In the genomic region with DNA sequence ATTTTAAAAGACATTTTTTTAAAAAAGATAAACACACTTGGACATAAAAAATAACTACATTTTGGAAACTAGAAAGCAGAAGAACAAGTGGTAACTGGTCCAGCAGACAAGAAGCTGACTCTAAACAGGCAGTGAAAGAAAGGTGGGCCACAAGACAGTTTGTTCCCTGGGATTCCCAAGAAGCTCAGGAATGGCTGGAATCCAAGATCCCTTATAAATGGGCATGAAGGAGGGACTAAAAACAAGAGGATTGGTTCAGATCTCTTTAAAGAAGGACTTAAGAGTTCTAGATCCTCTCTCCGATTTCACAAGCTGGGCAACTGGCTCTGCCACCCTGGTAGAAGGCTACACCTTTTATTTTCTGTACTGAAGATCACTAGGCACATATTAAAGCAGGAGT, we compare ENCODE assay signal across 1 cellular context.
TF ChIP-seq lines count a peak whose summit lies in the region.

No MANE protein-coding gene starts in this region.

TF ChIP-seq in GM23338, 12 proteins besides CTCF, POLR2A, EP300 and RAD21 (continued from another document):
- TF ChIP-seq ZNF462 (CRISPR knock-in tag; IDR thresholded peaks at IDR 0.05) = no peak
- no peak for TF ChIP-seq ETS1 (IDR thresholded peaks at IDR 0.05)
- no peak for TF ChIP-seq EZH2phosphoT487 (IDR thresholded peaks at IDR 0.05; ENCODE audit: unreplicated experiment)
- no peak for TF ChIP-seq REST (IDR thresholded peaks at IDR 0.05; ENCODE audit: unreplicated experiment)
- TF ChIP-seq JUNB (IDR thresholded peaks at IDR 0.05; ENCODE audit: unreplicated experiment) = no peak
- no peak for TF ChIP-seq NANOG (IDR thresholded peaks at IDR 0.05; ENCODE audit: borderline replicate concordance)
TF ChIP-seq in GM23338: peak in this region for 0.
